25 cellular contexts compared by ENCODE assay signal in genomic region chr11:66937334-66937733, GRCh38. TPM values are rescaled to one million over a fixed set of nuclear protein-coding genes. Genes with fewer than 3 reads are reported as not detected.
DNase-seq lines count a peak whose midpoint lies in the region; ATAC-seq, FAIRE-seq and TF ChIP-seq lines count a peak whose summit lies in the region.
"Had no signal": no experiment of that assay in that cellular context is flagged by ENCODE, and none has a peak within 500 bp of the region (broad histone marks: within the 10 kb centered on the region; RNA-seq: fewer than 3 reads in every experiment).

No MANE protein-coding gene starts in this region.

- H3K79me1 ChIP-seq in IMR-90 (ENCODE audit: low read depth in 1 of 2, low read length in 2 of 2), result peaks cover 0 to 14% of the 10 kb centered on the region in 2 experiments; a peak in 3 of 4 replicates

- H3K27me3 ChIP-seq in HepG2 (ENCODE audit: control insufficient read depth in 1 of 2, insufficient read depth in 2 of 2, low read length in 2 of 2) (no peaks in the 10 kb centered on the region), right lobe of liver (no peaks in the 10 kb centered on the region), IMR-90 (ENCODE audit: control insufficient read depth, insufficient read depth, low read length) (no peaks in the 10 kb centered on the region)

- no peak overlapping the region for H3K9ac ChIP-seq in HepG2 (ENCODE audit: insufficient read depth, low read depth, low read length)
- H3K9ac ChIP-seq in IMR-90 (ENCODE audit: low read depth, low read length), result no peak overlapping the region

- H2BK120ac ChIP-seq in IMR-90 (ENCODE audit: low read depth, low read length), result no peak overlapping the region; the same call in 1 of the 2 replicates

- H3K4me3 ChIP-seq in HepG2 (replicated peaks in 1 of 3; ENCODE audit: insufficient read depth in 1 of 3, low read depth in 2 of 3, low read length in 3 of 3) (no peak overlapping the region), right lobe of liver (no peak overlapping the region), IMR-90 (ENCODE audit: insufficient read depth, low read depth, low read length) (no peak overlapping the region), epithelial cell of esophagus (ENCODE audit: low read length) (no peak overlapping the region)
- H3K4me3 ChIP-seq: GM23338 had no signal

- H3K36me3 ChIP-seq in HepG2 (replicated peaks in 1 of 2; ENCODE audit: control insufficient read depth in 1 of 2, insufficient read depth in 2 of 2, low read length in 2 of 2), result peaks cover 0 to under 1% of the 10 kb centered on the region in 2 experiments; a peak in 2 of 5 replicates
- peaks cover 0 to 8% (median 0%) of the 10 kb centered on the region in 4 donors for H3K36me3 ChIP-seq in right lobe of liver
- H3K36me3 ChIP-seq in IMR-90 (ENCODE audit: control insufficient read depth, insufficient read depth, low read length), result peaks cover under 1% of the 10 kb centered on the region; the same call in 1 of the 2 replicates

- H3K9me3 ChIP-seq in HepG2 (ENCODE audit: low read length), result no peaks in the 10 kb centered on the region
- no peaks in the 10 kb centered on the region for H3K9me3 ChIP-seq in right lobe of liver
- H3K9me3 ChIP-seq in IMR-90 (ENCODE audit: control insufficient read depth, insufficient read depth, low read length), result peaks cover 3% of the 10 kb centered on the region; the same call in 1 of the 2 replicates

- BruUV-seq in HepG2 (replicated peaks; lab: Mats Ljungman, UMichigan) (no TSS peak), IMR-90 (replicated peaks; lab: Mats Ljungman, UMichigan) (no TSS peak)

- no peaks in the 10 kb centered on the region for H3K36me3 Mint-ChIP-seq in T-helper 2 cell treated with Interferon-gamma antibody and Interleukin-4, amounts not matched to agents 5 μg/mL and 100 μg/mL, for 36 hours (ENCODE audit: low read depth)
- H3K36me3 Mint-ChIP-seq: CD4-positive, alpha-beta memory T cell had no signal

- WGBS in HepG2 (ENCODE audit: low lambda C conversion rate), result 96% methylated on average over 1 of the region's 1 CpG
- WGBS in right lobe of liver (ENCODE audit: insufficient coverage, low coverage, low lambda C conversion rate, missing lambda C conversion rate), result 90% methylated on average over 1 of the region's 1 CpG
- no CpG with 5 or more reads among the region's 1 CpG for WGBS in IMR-90 (ENCODE audit: extremely low coverage in 2 of 2, insufficient read length in 1 of 2), 2 experiments

- H4K5ac ChIP-seq in IMR-90 (ENCODE audit: low read depth, low read length), result peak overlapping the region; percentile 9; the same call in 1 of the 2 replicates

- H3K23ac ChIP-seq in IMR-90 (ENCODE audit: low read depth, low read length), result no peak overlapping the region

- FAIRE-seq in HepG2 (lab: Jason Lieb, UNC), result no peak
- FAIRE-seq: GM12891, GM18507 had no signal

- H3K4me1 Mint-ChIP-seq in T-helper 2 cell treated with Interferon-gamma antibody and Interleukin-4, amounts not matched to agents 5 μg/mL and 100 μg/mL, for 36 hours (ENCODE audit: low read depth), result no peaks in the 10 kb centered on the region
- H3K4me1 Mint-ChIP-seq: CD4-positive, alpha-beta memory T cell had no signal

- peak overlapping the region; percentile 5; the same call in 2 of the 3 replicates for H2BK15ac ChIP-seq in IMR-90 (ENCODE audit: low read depth, low read length)

- dilution Hi-C loops in IMR-90 (cut with HindIII; ENCODE audit: low sequenced_read_pairs, unreplicated experiment), result no loop called here

- H3K27me3 Mint-ChIP-seq in T-helper 2 cell treated with Interferon-gamma antibody and Interleukin-4, amounts not matched to agents 5 μg/mL and 100 μg/mL, for 36 hours (ENCODE audit: low read depth), result peaks cover 5% of the 10 kb centered on the region

- no peaks in the 10 kb centered on the region for H3K79me2 ChIP-seq in HepG2 (ENCODE audit: insufficient read depth, low read length)

- H3K4me2 ChIP-seq in HepG2 (ENCODE audit: low read depth, low read length), result no peak overlapping the region
- no peak overlapping the region for H3K4me2 ChIP-seq in IMR-90 (ENCODE audit: low read depth, low read length)
- H3K4me2 ChIP-seq: GM23338 had no signal

- H3K18ac ChIP-seq in IMR-90 (ENCODE audit: low read depth, low read length), result peak overlapping the region; percentile 62; the same call in 1 of the 2 replicates

- no peak overlapping the region for H3K4me3 Mint-ChIP-seq in T-helper 2 cell treated with Interferon-gamma antibody and Interleukin-4, amounts not matched to agents 5 μg/mL and 100 μg/mL, for 36 hours
- H3K4me3 Mint-ChIP-seq: CD4-positive, alpha-beta memory T cell; GM23338; H9; HFFc6 had no signal

- no peak overlapping the region; the same call in 1 of the 2 replicates for H2AK5ac ChIP-seq in IMR-90 (ENCODE audit: low read depth, low read length)

- H2AFZ ChIP-seq in HepG2 (ENCODE audit: low read length) (no peak overlapping the region), IMR-90 (replicated peaks; ENCODE audit: low read length, poor library complexity) (no peak overlapping the region)
- H2AFZ ChIP-seq: GM23338 had no signal

- H2BK5ac ChIP-seq in IMR-90 (ENCODE audit: low read depth, low read length, poor library complexity, severe bottlenecking), result peak overlapping the region; percentile 32

- peak overlapping the region; percentile 32; the same call in 1 of the 2 replicates for H3K4ac ChIP-seq in IMR-90 (ENCODE audit: low read depth, low read length)

- intact Hi-C loops in HepG2 (cut with micrococcal nuclease; ENCODE audit: unreplicated experiment), result no loop called here
- intact Hi-C loops in right lobe of liver (cut with DNase I), result no loop called here
- intact Hi-C loops in IMR-90 (cut with micrococcal nuclease), result no loop called here

- H4K8ac ChIP-seq in IMR-90 (ENCODE audit: low read depth in 2 of 2, low read length in 2 of 2), result no peak overlapping the region; a peak in 1 of 4 replicates

- TF ChIP-seq POLR2A in HepG2 (IDR thresholded peaks at IDR 0.05; ENCODE audit: insufficient read depth in 1 of 2, low read depth in 2 of 2, low read length in 2 of 2) (no peak), right lobe of liver (IDR thresholded peaks at IDR 0.05) (no peak), IMR-90 (IDR thresholded peaks at IDR 0.05; ENCODE audit: low read depth, low read length) (no peak)

- POLR2A ChIA-PET in HepG2 (lab: Yijun Ruan, JAX), result interaction anchor here (1.0 to 1.2 kb wide), 2 partner anchors 13 to 21 kb away, joined by 3 read pairs; partner anchors contain the start of gene PC
- POLR2A ChIA-PET in IMR-90 (lab: Charles Lee; ENCODE audit: unreplicated experiment), result no interaction called here

- peaks cover 20% of the 10 kb centered on the region for H3K9me1 ChIP-seq in IMR-90 (ENCODE audit: insufficient read depth, low read length)

- no peak for DNase-seq in HepG2 (ENCODE audit: low spot score)
- DNase-seq in right lobe of liver, result no peak
- no peak for DNase-seq in IMR-90
- DNase-seq in epithelial cell of esophagus (ENCODE audit: low read depth), result peak; percentile 41
- no peak for DNase-seq in T-helper 2 cell treated with Interferon-gamma antibody and Interleukin-4, amounts not matched to agents 5 μg/mL and 100 μg/mL, for 36 hours (ENCODE audit: low spot score)
- DNase-seq in stimulated activated CD4-positive, alpha-beta T cell treated with anti-CD3 and anti-CD28 coated beads, Interleukin-1b, Interleukin-23, amount 100 ng/mL, for 48 hours, result no peak
- no peak for DNase-seq in pons (ENCODE audit: low spot score)
- DNase-seq: 8988T; C1 segment of cervical spinal cord; Calu3; CD4-positive, alpha-beta memory T cell; COR-L47; DMS53; DMS79 treated with DMSO at 0.1 percent for 48 hours; GF-D8; H9; HFFc6 had no signal

- no peak overlapping the region for H3K27ac ChIP-seq in HepG2 (ENCODE audit: extremely low read length, insufficient read depth, low read length)
- no peak overlapping the region for H3K27ac ChIP-seq in right lobe of liver
- no peak overlapping the region for H3K27ac ChIP-seq in IMR-90 (ENCODE audit: insufficient read depth, low read length)

- H2AK9ac ChIP-seq in IMR-90 (replicated peaks; ENCODE audit: low read depth, low read length, poor library complexity), result no peak overlapping the region

- H3K4me1 ChIP-seq in HepG2 (ENCODE audit: insufficient read depth, low read length), result peaks cover 24% of the 10 kb centered on the region
- peaks cover 0 to 29% (median 7%) of the 10 kb centered on the region in 4 donors for H3K4me1 ChIP-seq in right lobe of liver
- H3K4me1 ChIP-seq in IMR-90 (ENCODE audit: control insufficient read depth, insufficient read depth, low read length), result peaks cover 19% of the 10 kb centered on the region

- peak overlapping the region; percentile 53; the same call in 1 of the 2 replicates for H4K91ac ChIP-seq in IMR-90 (ENCODE audit: insufficient read depth, low read depth, low read length)

- H2BK20ac ChIP-seq in IMR-90 (ENCODE audit: low read depth, low read length), result peak overlapping the region; percentile 49; the same call in 1 of the 2 replicates

- CTCF ChIA-PET in HepG2 (lab: Yijun Ruan, JAX; ENCODE audit: low intra/inter-chr PET ratio, low total read pairs) (no interaction called here), IMR-90 (lab: Yijun Ruan, JAX) (interaction anchor here (2.1 kb wide), 1 partner anchor 11 kb away, joined by 9 read pairs; no protein-coding TSS in a partner anchor)

- H3K9me3 Mint-ChIP-seq in T-helper 2 cell treated with Interferon-gamma antibody and Interleukin-4, amounts not matched to agents 5 μg/mL and 100 μg/mL, for 36 hours, result no peaks in the 10 kb centered on the region
- H3K9me3 Mint-ChIP-seq: GM23338, H9, HFFc6 had no signal

- H3K27ac Mint-ChIP-seq in T-helper 2 cell treated with Interferon-gamma antibody and Interleukin-4, amounts not matched to agents 5 μg/mL and 100 μg/mL, for 36 hours, result no peak overlapping the region
- H3K27ac Mint-ChIP-seq: CD4-positive, alpha-beta memory T cell; GM23338; HFFc6 had no signal

- no peak overlapping the region for H3K56ac ChIP-seq in IMR-90 (ENCODE audit: extremely low read depth, insufficient read depth, low read length)

- TF ChIP-seq RAD21 in HepG2 (CRISPR knock-in tag; IDR thresholded peaks at IDR 0.05), result no peak
- TF ChIP-seq RAD21 in IMR-90 (IDR thresholded peaks at IDR 0.05; ENCODE audit: low read length), result no peak

- TF ChIP-seq EP300 in HepG2 (IDR thresholded peaks at IDR 0.05; ENCODE audit: low read depth in 2 of 2, low read length in 2 of 2), result no peak
- TF ChIP-seq EP300 in HepG2 (CRISPR knock-in tag; IDR thresholded peaks at IDR 0.05; ENCODE audit: borderline replicate concordance), result no peak

- peak overlapping the region; percentile 58 for H3K14ac ChIP-seq in IMR-90 (replicated peaks; ENCODE audit: low read depth, low read length)

- H4K20me1 ChIP-seq in HepG2 (ENCODE audit: insufficient read depth, low read length), result no peaks in the 10 kb centered on the region
- H4K20me1 ChIP-seq in IMR-90 (ENCODE audit: insufficient read depth, low read length), result no peaks in the 10 kb centered on the region; the same call in 1 of the 2 replicates

- TF ChIP-seq CTCF in HepG2 (CRISPR knock-in tag; IDR thresholded peaks at IDR 0.05) (no peak), right lobe of liver (IDR thresholded peaks at IDR 0.05) (no peak), IMR-90 (conservative IDR thresholded peaks at IDR 0.05; ENCODE audit: low read depth, low read length) (no peak), epithelial cell of esophagus (IDR thresholded peaks at IDR 0.05; ENCODE audit: insufficient read depth, low read depth, low read length, missing control alignments) (no peak)

- in situ Hi-C loops in HepG2 (cut with HindIII; ENCODE audit: extremely low pct_ligation_motif_present, low pct_unique_long_range_greater_than_20kb), result no loop called here
- in situ Hi-C loops in IMR-90 (cut with MboI; ENCODE audit: low sequenced_read_pairs), result no loop called here

- ATAC-seq in HepG2 (no peak), right lobe of liver (no peak), IMR-90 (ENCODE audit: low read depth) (no peak)
- ATAC-seq: GM23338, HCT116 had no signal

RNA-seq across cellular contexts. Expression of gene PC, which starts 20.8 kb away (rescaled TPM):
- total RNA-seq in HepG2 (2016; rRNA removed; fragmentation: Illumina TruSeq; extraction: Trizol) (32.6 and 39.0 TPM in 2 replicates), right lobe of liver (100 to 1,000 TPM; 265 to 457 (median 317) TPM), IMR-90 (2012; rRNA removed) (9.7 and 13.6 TPM in 2 replicates)
- 4.6 and 5.9 TPM in 2 replicates for total RNA-seq in HepG2 (2016; cell fraction: cytosol; rRNA removed; fragmentation: Illumina TruSeq; extraction: Trizol; ENCODE audit: low read depth)
- total RNA-seq in HepG2 (2016; cell fraction: insoluble cytoplasmic fraction; rRNA removed; fragmentation: Illumina TruSeq; extraction: Trizol), result 28.7 and 37.9 TPM in 2 replicates
- 11.9 and 12.9 TPM in 2 replicates for total RNA-seq in HepG2 (2016; cell fraction: membrane; rRNA removed; fragmentation: Illumina TruSeq; extraction: Trizol)
- 28.9 and 34.0 TPM in 2 replicates for total RNA-seq in HepG2 (2016; cell fraction: nucleus; rRNA removed; fragmentation: Illumina TruSeq; extraction: Trizol)
- polyA plus RNA-seq in HepG2 (2011; rRNA removed) (27.2 and 29.0 TPM in 2 replicates), IMR-90 (2012; rRNA removed) (15.7 and 20.9 TPM in 2 replicates)
- 29.7 and 35.1 TPM in 2 replicates for polyA plus RNA-seq in HepG2 (2011; cell fraction: cytosol; rRNA removed)
- polyA plus RNA-seq in HepG2 (2011; cell fraction: nucleus; rRNA removed), result 127 and 178 TPM in 2 replicates
- 36.8 and 44.9 TPM in 2 replicates for polyA plus RNA-seq in HepG2 (2012)
- polyA plus RNA-seq in HepG2 (2016; cell fraction: cytosol; fragmentation: Illumina TruSeq; extraction: Trizol; ENCODE audit: low read depth), result 5.4 and 6.3 TPM in 2 replicates
- polyA plus RNA-seq in HepG2 (2016; cell fraction: insoluble cytoplasmic fraction; fragmentation: Illumina TruSeq; extraction: Trizol; ENCODE audit: low read depth), result 32.2 and 39.6 TPM in 2 replicates
- 8.2 and 9.4 TPM in 2 replicates for polyA plus RNA-seq in HepG2 (2016; cell fraction: membrane; fragmentation: Illumina TruSeq; extraction: Trizol; ENCODE audit: low read depth)
- 54.7 and 57.4 TPM in 2 replicates for polyA plus RNA-seq in HepG2 (2016; cell fraction: nucleus; fragmentation: Illumina TruSeq; extraction: Trizol; ENCODE audit: insufficient read depth, low read depth)
- polyA minus RNA-seq in HepG2 (2011; rRNA and poly(A)+ RNA removed; ENCODE audit: low replicate concordance), result 64.1 and 66.8 TPM in 2 replicates
- polyA minus RNA-seq in HepG2 (2011; cell fraction: cytosol; rRNA and poly(A)+ RNA removed), result 36.4 and 37.4 TPM in 2 replicates
- polyA minus RNA-seq in HepG2 (2011; cell fraction: nucleus; rRNA and poly(A)+ RNA removed), result 29.3 and 32.8 TPM in 2 replicates
- polyA plus RNA-seq in IMR-90 (2012; cell fraction: cytosol; rRNA removed), result 15.5 and 27.2 TPM in 2 replicates
- 65.9 and 77.6 TPM in 2 replicates for polyA plus RNA-seq in IMR-90 (2012; cell fraction: nucleus; rRNA removed; ENCODE audit: low replicate concordance)

RNA-seq across cellular contexts. Expression of gene C11orf86, which starts 37.8 kb away (rescaled TPM):
- total RNA-seq in HepG2 (2016; rRNA removed; fragmentation: Illumina TruSeq; extraction: Trizol), result 0.11 and 0.17 TPM in 2 replicates
- not detected in 2 replicates for total RNA-seq in HepG2 (2016; cell fraction: cytosol; rRNA removed; fragmentation: Illumina TruSeq; extraction: Trizol; ENCODE audit: low read depth)
- 0.09 TPM in 1 of 2 replicates, not detected in the other for total RNA-seq in HepG2 (2016; cell fraction: insoluble cytoplasmic fraction; rRNA removed; fragmentation: Illumina TruSeq; extraction: Trizol)
- total RNA-seq in HepG2 (2016; cell fraction: membrane; rRNA removed; fragmentation: Illumina TruSeq; extraction: Trizol), result 0.19 TPM in 1 of 2 replicates, not detected in the other
- total RNA-seq in HepG2 (2016; cell fraction: nucleus; rRNA removed; fragmentation: Illumina TruSeq; extraction: Trizol), result not detected in 2 replicates
- polyA plus RNA-seq in HepG2 (2011; rRNA removed), result 0.10 and 0.18 TPM in 2 replicates
- 0.11 and 0.18 TPM in 2 replicates for polyA plus RNA-seq in HepG2 (2011; cell fraction: cytosol; rRNA removed)
- polyA plus RNA-seq in HepG2 (2011; cell fraction: nucleus; rRNA removed), result 0.16 TPM in 1 of 2 replicates, not detected in the other
- 0.13 and 0.16 TPM in 2 replicates for polyA plus RNA-seq in HepG2 (2012)
- 0.11 TPM in 1 of 2 replicates, not detected in the other for polyA plus RNA-seq in HepG2 (2016; cell fraction: cytosol; fragmentation: Illumina TruSeq; extraction: Trizol; ENCODE audit: low read depth)
- not detected in 2 replicates for polyA plus RNA-seq in HepG2 (2016; cell fraction: insoluble cytoplasmic fraction; fragmentation: Illumina TruSeq; extraction: Trizol; ENCODE audit: low read depth)
- 0.21 TPM in 1 of 2 replicates, not detected in the other for polyA plus RNA-seq in HepG2 (2016; cell fraction: membrane; fragmentation: Illumina TruSeq; extraction: Trizol; ENCODE audit: low read depth)
- not detected in 2 replicates for polyA plus RNA-seq in HepG2 (2016; cell fraction: nucleus; fragmentation: Illumina TruSeq; extraction: Trizol; ENCODE audit: insufficient read depth, low read depth)
- 15.6 TPM in 1 of 2 replicates, not detected in the other for polyA minus RNA-seq in HepG2 (2011; rRNA and poly(A)+ RNA removed; ENCODE audit: low replicate concordance)
- polyA minus RNA-seq in HepG2 (2011; cell fraction: cytosol; rRNA and poly(A)+ RNA removed), result not detected in 2 replicates
- 0.52 TPM in 1 of 2 replicates, not detected in the other for polyA minus RNA-seq in HepG2 (2011; cell fraction: nucleus; rRNA and poly(A)+ RNA removed)
- total RNA-seq in right lobe of liver, result not detected
- total RNA-seq in IMR-90 (2012; rRNA removed), result not detected in 2 replicates
- polyA plus RNA-seq in IMR-90 (2012; rRNA removed), result not detected in 2 replicates
- 0.04 TPM in 1 of 2 replicates, not detected in the other for polyA plus RNA-seq in IMR-90 (2012; cell fraction: cytosol; rRNA removed)
- polyA plus RNA-seq in IMR-90 (2012; cell fraction: nucleus; rRNA removed; ENCODE audit: low replicate concordance), result 0.06 and 0.07 TPM in 2 replicates
- total RNA-seq: A673; Calu3; CD4-positive, alpha-beta memory T cell; Daoy; G401; H4; H9; HFFc6 had no signal
- polyA plus RNA-seq: CD4-positive, alpha-beta memory T cell had no signal
